Comparison of ENCODE assay signal across 30 cellular contexts in genomic region chr11:111231836-111232235, GRCh38. TPM values are rescaled to one million over a fixed set of nuclear protein-coding genes. Genes with fewer than 3 reads are reported as not detected.
A peak's percentile ranks its signal among the peaks of the same experiment; 100 is the strongest.
DNase-seq lines count a peak whose midpoint lies in the region; ATAC-seq lines count a peak whose summit lies in the region.
"Had no signal": no experiment of that assay in that cellular context is flagged by ENCODE, and none has a peak within 500 bp of the region (broad histone marks: within the 10 kb centered on the region; RNA-seq: fewer than 3 reads in every experiment).

No MANE protein-coding gene starts in this region.

- no peak overlapping the region for H3K27ac Mint-ChIP-seq in T-helper 2 cell treated with Interferon-gamma antibody and Interleukin-4, amounts not matched to agents 5 μg/mL and 100 μg/mL, for 36 hours
- peak overlapping the region in 4 of 6 donors; percentile 8 to 83 (median 47) for H3K27ac Mint-ChIP-seq in naive B cell
- H3K27ac Mint-ChIP-seq in activated CD4-positive, alpha-beta T cell treated with anti-CD3 and anti-CD28 coated beads, Interleukin-2, amount 10 ng/mL, durations not matched to agents 24 days and 14 days: no peak overlapping the region

- DNase-seq in T-helper 2 cell treated with Interferon-gamma antibody and Interleukin-4, amounts not matched to agents 5 μg/mL and 100 μg/mL, for 36 hours (ENCODE audit: low spot score): no peak
- DNase-seq in T-helper 2 cell (no peak), dedifferentiated amniotic fluid mesenchymal stem cell (ENCODE audit: extremely low spot score) (peak; percentile 37), naive B cell (no peak), NCI-H446 (lab: John Stamatoyannopoulos, UW) (no peak)
- DNase-seq in activated CD4-positive, alpha-beta T cell treated with anti-CD3 and anti-CD28 coated beads, Interleukin-2, amount 10 ng/mL, durations not matched to agents 24 days and 14 days: no peak
- DNase-seq: 8988T; activated CD4-positive, alpha-beta T cell treated with anti-CD3 and anti-CD28 coated beads for 1 hour; activated naive CD4-positive, alpha-beta T cell treated with Interleukin-2 at 50 U/mL for 16 hours; activated T-cell treated with anti-CD3 and anti-CD28 coated beads, Interleukin-2, amount 50 U/mL, for 48 hours; anterior cingulate cortex; BE2C; dorsolateral prefrontal cortex; EL; hypothalamus; islet precursor cell; KG1; NCI-H187 treated with DMSO at 0.1 percent for 48 hours; NCI-H345; occipital lobe; SHP77 treated with DMSO at 0.1 percent for 48 hours had no signal

- peak overlapping the region; percentile 17 for H3K4me3 Mint-ChIP-seq in T-helper 2 cell treated with Interferon-gamma antibody and Interleukin-4, amounts not matched to agents 5 μg/mL and 100 μg/mL, for 36 hours
- H3K4me3 Mint-ChIP-seq in naive B cell: peak overlapping the region in 4 of 8 donors; percentile 4 to 71 (median 28)
- H3K4me3 Mint-ChIP-seq in activated CD4-positive, alpha-beta T cell treated with anti-CD3 and anti-CD28 coated beads, Interleukin-2, amount 10 ng/mL, durations not matched to agents 24 days and 14 days: no peak overlapping the region

- H3K4me1 Mint-ChIP-seq in T-helper 2 cell treated with Interferon-gamma antibody and Interleukin-4, amounts not matched to agents 5 μg/mL and 100 μg/mL, for 36 hours (ENCODE audit: low read depth): peaks cover 26% of the 10 kb centered on the region
- H3K4me1 Mint-ChIP-seq in naive B cell: peaks cover 25 to 42% (median 38%) of the 10 kb centered on the region in 3 donors
- peaks cover 18% of the 10 kb centered on the region for H3K4me1 Mint-ChIP-seq in activated CD4-positive, alpha-beta T cell treated with anti-CD3 and anti-CD28 coated beads, Interleukin-2, amount 10 ng/mL, durations not matched to agents 24 days and 14 days

- H3K36me3 Mint-ChIP-seq in T-helper 2 cell treated with Interferon-gamma antibody and Interleukin-4, amounts not matched to agents 5 μg/mL and 100 μg/mL, for 36 hours (ENCODE audit: low read depth): no peaks in the 10 kb centered on the region
- no peaks in the 10 kb centered on the region for H3K36me3 Mint-ChIP-seq in naive B cell
- no peaks in the 10 kb centered on the region for H3K36me3 Mint-ChIP-seq in activated CD4-positive, alpha-beta T cell treated with anti-CD3 and anti-CD28 coated beads, Interleukin-2, amount 10 ng/mL, durations not matched to agents 24 days and 14 days (ENCODE audit: low read depth)

- no peaks in the 10 kb centered on the region for H3K9me3 Mint-ChIP-seq in T-helper 2 cell treated with Interferon-gamma antibody and Interleukin-4, amounts not matched to agents 5 μg/mL and 100 μg/mL, for 36 hours
- peaks cover 0 to 9% (median 5%) of the 10 kb centered on the region in 7 donors for H3K9me3 Mint-ChIP-seq in naive B cell
- no peaks in the 10 kb centered on the region for H3K9me3 Mint-ChIP-seq in activated CD4-positive, alpha-beta T cell treated with anti-CD3 and anti-CD28 coated beads, Interleukin-2, amount 10 ng/mL, durations not matched to agents 24 days and 14 days

- intact Hi-C loops in activated CD4-positive, alpha-beta T cell treated with anti-CD3 and anti-CD28 coated beads, Interleukin-2, amount 10 ng/mL, durations not matched to agents 24 days and 14 days (cut with micrococcal nuclease): loop anchor here (5.0 to 10.0 kb wide), 3 partner anchors 517 to 855 kb away; partner anchors contain the start of gene ARHGAP20

- H3K27me3 Mint-ChIP-seq in T-helper 2 cell treated with Interferon-gamma antibody and Interleukin-4, amounts not matched to agents 5 μg/mL and 100 μg/mL, for 36 hours (ENCODE audit: low read depth): peaks cover 31% of the 10 kb centered on the region
- no peaks in the 10 kb centered on the region for H3K27me3 Mint-ChIP-seq in naive B cell
- H3K27me3 Mint-ChIP-seq in activated CD4-positive, alpha-beta T cell treated with anti-CD3 and anti-CD28 coated beads, Interleukin-2, amount 10 ng/mL, durations not matched to agents 24 days and 14 days: peaks cover 24% of the 10 kb centered on the region

- peak; percentile 37 for ATAC-seq in HG03565 (IDR thresholded peaks at IDR 0.05; ENCODE audit: unreplicated experiment)
- ATAC-seq in naive B cell (ENCODE audit: low read depth in 2 of 2): no peak
- ATAC-seq in HG02852 (IDR thresholded peaks at IDR 0.05; ENCODE audit: unreplicated experiment): no peak

RNA-seq across cellular contexts. Expression of gene POU2AF2, which starts 13.7 kb away (rescaled TPM):
- not detected for polyA plus RNA-seq in naive B cell (ENCODE audit: low read depth in 6 of 6)
- total RNA-seq in activated CD4-positive, alpha-beta T cell treated with anti-CD3 and anti-CD28 coated beads, Interleukin-2, amount 10 ng/mL, durations not matched to agents 24 days and 14 days: 0.44 TPM in 1 of 2 replicates, not detected in the other
- total RNA-seq: cardiac septum, dorsolateral prefrontal cortex, endothelial cell of umbilical vein, frontal cortex, H4, lung microvascular endothelial cell, myocyte, occipital lobe, PC-9 had no signal
- polyA plus RNA-seq: endothelial cell of umbilical vein had no signal

Comparison
In these comparisons a context has a peak if more than half of its experiments do, and no peak if none do; other contexts are left out.
1. H3K27ac Mint-ChIP-seq: peak in naive B cell (4 of 6); none in T-helper 2 cell treated with Interferon-gamma antibody and Interleukin-4, amounts not matched to agents 5 μg/mL and 100 μg/mL, for 36 hours (single experiment) and activated CD4-positive, alpha-beta T cell treated with anti-CD3 and anti-CD28 coated beads, Interleukin-2, amount 10 ng/mL, durations not matched to agents 24 days and 14 days (single experiment).